In the genomic region with DNA sequence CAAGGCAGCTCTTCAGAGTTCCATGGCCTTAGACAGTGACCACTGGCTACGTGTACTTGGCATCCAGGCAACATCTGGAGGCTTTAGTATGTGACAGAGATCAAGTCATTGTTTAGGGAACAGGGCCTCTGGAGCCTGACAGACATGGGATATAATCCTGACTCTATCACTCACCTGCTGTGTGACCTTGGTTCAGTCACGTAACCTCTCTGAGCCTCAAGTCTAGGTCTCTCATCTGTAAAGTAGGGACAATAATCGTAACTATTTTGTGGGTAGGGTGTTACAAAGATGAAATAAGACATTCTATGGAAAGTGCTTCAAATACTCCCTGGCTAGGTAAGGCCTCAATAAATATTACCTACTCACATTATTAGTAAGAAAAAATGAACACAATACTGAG, we compare ENCODE assay signal across 25 cellular contexts.
"Had no signal": no experiment of that assay in that cellular context is flagged by ENCODE, and none has a peak within 500 bp of the region (broad histone marks: within the 10 kb centered on the region; RNA-seq: fewer than 3 reads in every experiment).

No MANE protein-coding gene starts in this region.

- H3K27me3 ChIP-seq: colonic mucosa, esophagus muscularis mucosa, heart right ventricle, left lung, neural progenitor cell, spleen, tibial nerve, upper lobe of left lung had no signal

- H3K4me1 Mint-ChIP-seq: naive thymus-derived CD4-positive, alpha-beta T cell; neural progenitor cell had no signal

- H3K27ac Mint-ChIP-seq: dendritic cell treated with granulocyte-macrophage colony-stimulating factor and Interleukin-4, amounts not matched to agents 40 ng/mL and 50 ng/mL, for 4 days; naive thymus-derived CD4-positive, alpha-beta T cell; nephron; neural progenitor cell; stimulated activated memory B cell treated with anti-CD40 and anti-IgM and Interleukin-4, amounts not matched to agents 10 μg/mL and 1 μg/mL and 100 μg/mL, for 72 hours; stimulated activated naive CD8-positive, alpha-beta T cell treated with anti-CD3 and anti-CD28 coated beads, Interleukin-15, Interleukin-2, amounts not matched to agents 100 ng/mL and 50 ng/mL, for 24 hours had no signal

- H3K4me2 ChIP-seq: neural progenitor cell had no signal

- H3K9me3 ChIP-seq: colonic mucosa, left lung, psoas muscle, thoracic aorta had no signal

- H3K9me3 Mint-ChIP-seq: dendritic cell treated with granulocyte-macrophage colony-stimulating factor and Interleukin-4, amounts not matched to agents 40 ng/mL and 50 ng/mL, for 4 days; stimulated activated naive CD8-positive, alpha-beta T cell treated with anti-CD3 and anti-CD28 coated beads, Interleukin-15, Interleukin-2, amounts not matched to agents 100 ng/mL and 50 ng/mL, for 24 hours had no signal

- H3K36me3 Mint-ChIP-seq: neural progenitor cell; stimulated activated memory B cell treated with anti-CD40 and anti-IgM and Interleukin-4, amounts not matched to agents 10 μg/mL and 1 μg/mL and 100 μg/mL, for 72 hours had no signal

- H3K4me3 Mint-ChIP-seq: dendritic cell treated with granulocyte-macrophage colony-stimulating factor and Interleukin-4, amounts not matched to agents 40 ng/mL and 50 ng/mL, for 4 days; naive thymus-derived CD4-positive, alpha-beta T cell; nephron; neural progenitor cell; stimulated activated memory B cell treated with anti-CD40 and anti-IgM and Interleukin-4, amounts not matched to agents 10 μg/mL and 1 μg/mL and 100 μg/mL, for 72 hours; stimulated activated naive CD8-positive, alpha-beta T cell treated with anti-CD3 and anti-CD28 coated beads, Interleukin-15, Interleukin-2, amounts not matched to agents 100 ng/mL and 50 ng/mL, for 24 hours had no signal

- DNase-seq: colonic mucosa; effector memory CD4-positive, alpha-beta T cell; foreskin melanocyte; glutamatergic neuron; heart right ventricle; hippocampal formation; left cardiac atrium; left lung; mesendoderm; midbrain; naive thymus-derived CD4-positive, alpha-beta T cell; psoas muscle; right cardiac atrium; spleen; stimulated activated CD4-positive, alpha-beta T cell treated with anti-CD3 and anti-CD28 coated beads, Interleukin-4, amount 100 ng/mL, for 4 hours had no signal

- H3K36me3 ChIP-seq: colonic mucosa, esophagus muscularis mucosa, heart right ventricle, left lung, neural progenitor cell, spleen, thoracic aorta, tibial nerve, upper lobe of left lung had no signal

- H2AFZ ChIP-seq: neural progenitor cell had no signal

- H3K9ac ChIP-seq: neural progenitor cell had no signal

- H3K4me1 ChIP-seq: colonic mucosa, neural progenitor cell, psoas muscle, spleen had no signal

- H3K4me3 ChIP-seq: colonic mucosa, esophagus muscularis mucosa, heart right ventricle, left lung, neural progenitor cell, psoas muscle, skin epidermis, spleen, thoracic aorta, tibial nerve, upper lobe of left lung had no signal

- ATAC-seq: heart right ventricle; left cardiac atrium; naive thymus-derived CD4-positive, alpha-beta T cell; psoas muscle; right cardiac atrium; stimulated activated memory B cell treated with anti-CD40 and anti-IgM and Interleukin-4, amounts not matched to agents 10 μg/mL and 1 μg/mL and 100 μg/mL, for 72 hours had no signal

- H3K27ac ChIP-seq: colonic mucosa, esophagus muscularis mucosa, neural progenitor cell, psoas muscle, skin epidermis, spleen, thoracic aorta, tibial nerve had no signal
